Comparison of ENCODE assay signal across 12 cellular contexts in genomic region chr9:98263080-98263479, GRCh38. TPM values are rescaled to one million over a fixed set of nuclear protein-coding genes. Genes with fewer than 3 reads are reported as not detected.
DNase-seq lines count a peak whose midpoint lies in the region; ATAC-seq, FAIRE-seq and TF ChIP-seq lines count a peak whose summit lies in the region.
"Had no signal": no experiment of that assay in that cellular context is flagged by ENCODE, and none has a peak within 500 bp of the region (broad histone marks: within the 10 kb centered on the region; RNA-seq: fewer than 3 reads in every experiment).

No MANE protein-coding gene starts in this region.

- H3K27ac ChIP-seq in mammary epithelial cell (ENCODE audit: insufficient read depth, low read depth, low read length) (no peak overlapping the region), H1 (ENCODE audit: low read depth, low read length) (no peak overlapping the region), mesendoderm (ENCODE audit: low read depth, low read length) (no peak overlapping the region)
- H3K27ac ChIP-seq: BLaER1 treated with 17β-estradiol and CSF1 and Interleukin-3, amounts not matched to agents 10 nM and 100 nM; HL-60; SJCRH30 had no signal

- WGBS in mammary epithelial cell (ENCODE audit: low coverage, missing lambda C conversion rate) = 100% methylated on average over 1 of the region's 1 CpG
- 83% methylated on average over 1 of the region's 1 CpG; no CpG with 5 or more reads in 1 of the 2 experiments for WGBS in H1 (ENCODE audit: extremely low coverage in 1 of 2, insufficient coverage in 1 of 2, insufficient read length in 1 of 2, insufficient replicate concordance in 2 of 2, low coverage in 1 of 2, low lambda C conversion rate in 2 of 2, missing lambda C conversion rate in 1 of 2), 2 experiments
- WGBS in mesendoderm (ENCODE audit: extremely low coverage, insufficient coverage, low lambda C conversion rate) = no CpG with 5 or more reads among the region's 1 CpG

- CTCF ChIA-PET in mammary epithelial cell (lab: Charles Lee; ENCODE audit: low non-redundant PET) = no interaction called here
- CTCF ChIA-PET in MCF 10A (lab: Yijun Ruan, JAX) = interaction anchor here (0.6 to 2.8 kb wide), 23 partner anchors 8 to 1559 kb away, joined by 3 to 29 read pairs (median 4); partner anchors contain the start of genes CORO2A, NR4A3 and TRMO
- CTCF ChIA-PET in H1 (lab: Charles Lee; ENCODE audit: partially characterized antibody) = interaction anchor here (0.7 to 3.0 kb wide), 27 partner anchors 8 to 513 kb away, joined by 3 to 20 read pairs (median 5); partner anchors contain the start of genes TBC1D2 and TRIM14

- H3K4me2 ChIP-seq in mammary epithelial cell (ENCODE audit: insufficient read depth, low read depth, low read length) (no peak overlapping the region), H1 (ENCODE audit: insufficient read depth in 1 of 2, low read depth in 2 of 2, low read length in 2 of 2) (no peak overlapping the region), mesendoderm (ENCODE audit: low read length) (no peak overlapping the region)
- H3K4me2 ChIP-seq: BLaER1 treated with 17β-estradiol and CSF1 and Interleukin-3, amounts not matched to agents 10 nM and 100 nM had no signal

- H3K79me1 ChIP-seq in H1 (ENCODE audit: low read depth, low read length) = no peaks in the 10 kb centered on the region
- no peaks in the 10 kb centered on the region for H3K79me1 ChIP-seq in mesendoderm (ENCODE audit: low read length)

- no peak overlapping the region for H2AFZ ChIP-seq in mammary epithelial cell (ENCODE audit: low read depth, low read length)
- no peak overlapping the region for H2AFZ ChIP-seq in H1 (ENCODE audit: low read length)

- no peak overlapping the region for H3K14ac ChIP-seq in H1 (ENCODE audit: insufficient read length)

- dilution Hi-C loops in mammary epithelial cell (cut with HindIII; ENCODE audit: low sequenced_read_pairs) = loop anchor here (5.0 kb wide), 1 partner anchor 96 kb away; no protein-coding TSS in a partner anchor

- no peak for ATAC-seq in naive thymus-derived CD8-positive, alpha-beta T cell

- no peak for TF ChIP-seq EP300 in H1 (IDR thresholded peaks at IDR 0.05; ENCODE audit: borderline replicate concordance in 1 of 2, low read depth in 2 of 2, low read length in 2 of 2)

- no peak for TF ChIP-seq RAD21 in H1 (IDR thresholded peaks at IDR 0.05 in 1 of 2, conservative IDR thresholded peaks at IDR 0.05 in 1 of 2; ENCODE audit: low read depth in 2 of 2, low read length in 2 of 2)

- H4K5ac ChIP-seq in H1 (ENCODE audit: insufficient read length, low read depth, low read length) (no peak overlapping the region), mesendoderm (ENCODE audit: low read length) (no peak overlapping the region)

- no peaks in the 10 kb centered on the region for H4K20me1 ChIP-seq in mammary epithelial cell (ENCODE audit: insufficient read depth, low read length)
- H4K20me1 ChIP-seq in H1 (replicated peaks in 1 of 2; ENCODE audit: control insufficient read depth in 1 of 2, insufficient read depth in 2 of 2, low read length in 2 of 2) = no peaks in the 10 kb centered on the region
- H4K20me1 ChIP-seq: BLaER1 treated with 17β-estradiol and CSF1 and Interleukin-3, amounts not matched to agents 10 nM and 100 nM had no signal

- H2BK15ac ChIP-seq in H1 (ENCODE audit: low read length) (no peak overlapping the region), mesendoderm (replicated peaks; ENCODE audit: low read depth) (peak overlapping the region; percentile 64)

- H3K4me1 Mint-ChIP-seq in MCF 10A (ENCODE audit: insufficient read depth, unreplicated experiment) = peaks cover 12% of the 10 kb centered on the region
- H3K4me1 Mint-ChIP-seq in naive thymus-derived CD8-positive, alpha-beta T cell = peaks cover 0 to 2% (median under 1%) of the 10 kb centered on the region in 4 donors

- H2AK5ac ChIP-seq in H1 (ENCODE audit: low read depth, low read length) = no peak overlapping the region
- H2AK5ac ChIP-seq in mesendoderm (ENCODE audit: low read length) = no peak overlapping the region

- H3K36me3 ChIP-seq in mammary epithelial cell (ENCODE audit: insufficient read depth, low read length) (no peaks in the 10 kb centered on the region), H1 (ENCODE audit: control insufficient read depth in 2 of 4, insufficient read depth in 4 of 4, low read length in 3 of 4) (no peaks in the 10 kb centered on the region), mesendoderm (ENCODE audit: control insufficient read depth, insufficient read depth, low read length) (no peaks in the 10 kb centered on the region)
- H3K36me3 ChIP-seq: BLaER1 treated with 17β-estradiol and CSF1 and Interleukin-3, amounts not matched to agents 10 nM and 100 nM; SJCRH30 had no signal

- H3K27ac Mint-ChIP-seq in MCF 10A (ENCODE audit: low read depth, unreplicated experiment) = no peak overlapping the region
- H3K27ac Mint-ChIP-seq in naive thymus-derived CD8-positive, alpha-beta T cell = no peak overlapping the region
- H3K27ac Mint-ChIP-seq: CD4-positive, alpha-beta T cell had no signal

- H3K56ac ChIP-seq in H1 (replicated peaks; ENCODE audit: insufficient read length, low read depth, low read length) (no peak overlapping the region), mesendoderm (ENCODE audit: low read length) (peak overlapping the region; percentile 65)

- no peaks in the 10 kb centered on the region for H3K9me3 ChIP-seq in mammary epithelial cell (replicated peaks; ENCODE audit: insufficient read depth, low read length)
- H3K9me3 ChIP-seq in H1 (ENCODE audit: insufficient read depth in 2 of 2, low read depth in 1 of 2, low read length in 1 of 2) = no peaks in the 10 kb centered on the region
- H3K9me3 ChIP-seq: BLaER1 treated with 17β-estradiol and CSF1 and Interleukin-3, amounts not matched to agents 10 nM and 100 nM; SJCRH30 had no signal

- no peaks in the 10 kb centered on the region for H3K36me3 Mint-ChIP-seq in MCF 10A (ENCODE audit: insufficient read depth, unreplicated experiment)
- no peaks in the 10 kb centered on the region for H3K36me3 Mint-ChIP-seq in naive thymus-derived CD8-positive, alpha-beta T cell

- intact Hi-C loops in mammary epithelial cell (cut with micrococcal nuclease) (loop anchor here (1.0 kb wide), 5 partner anchors 58 to 340 kb away; partner anchors contain the start of gene TRIM14), MCF 10A (cut with micrococcal nuclease) (loop anchor here (1.0 to 2.0 kb wide), 5 partner anchors 58 to 340 kb away; partner anchors contain the start of gene CORO2A)

- H3K27me3 Mint-ChIP-seq in MCF 10A (ENCODE audit: insufficient read depth, unreplicated experiment) = no peaks in the 10 kb centered on the region
- H3K27me3 Mint-ChIP-seq in naive thymus-derived CD8-positive, alpha-beta T cell = peaks cover 2 to 13% (median 2%) of the 10 kb centered on the region in 5 donors

- no peak overlapping the region for H4K91ac ChIP-seq in H1 (replicated peaks; ENCODE audit: insufficient read length, low read length)

- H3K9me3 Mint-ChIP-seq in MCF 10A (ENCODE audit: unreplicated experiment) = no peaks in the 10 kb centered on the region
- no peaks in the 10 kb centered on the region for H3K9me3 Mint-ChIP-seq in naive thymus-derived CD8-positive, alpha-beta T cell
- H3K9me3 Mint-ChIP-seq: CD4-positive, alpha-beta T cell had no signal

- H3K4ac ChIP-seq in H1 (replicated peaks; ENCODE audit: insufficient read length, low read depth, low read length) (no peak overlapping the region), mesendoderm (ENCODE audit: low read depth, low read length) (peak overlapping the region; percentile 96)

- no peak for DNase-seq in mammary epithelial cell
- DNase-seq in MCF 10A (ENCODE audit: unreplicated experiment) = no peak
- no peak for DNase-seq in H1 (ENCODE audit: low read depth in 1 of 2, low spot score in 2 of 2)
- no peak for DNase-seq in mesendoderm
- DNase-seq in RKO (ENCODE audit: low spot score) = no peak
- no peak for DNase-seq in GOT3 (lab: John Stamatoyannopoulos, UW)
- DNase-seq in naive thymus-derived CD8-positive, alpha-beta T cell = no peak
- DNase-seq: 8988T had no signal

- H3K4me3 ChIP-seq in mammary epithelial cell (replicated peaks in 1 of 3; ENCODE audit: insufficient read depth in 1 of 3, low read depth in 2 of 3, low read length in 3 of 3) (no peak overlapping the region), H1 (ENCODE audit: extremely low read depth in 1 of 4, insufficient read depth in 2 of 4, low read depth in 3 of 4, low read length in 4 of 4) (no peak overlapping the region), mesendoderm (ENCODE audit: low read length) (no peak overlapping the region)
- H3K4me3 ChIP-seq: BLaER1 treated with 17β-estradiol and CSF1 and Interleukin-3, amounts not matched to agents 10 nM and 100 nM; SJCRH30 had no signal

- no peak for TF ChIP-seq POLR2A in H1 (IDR thresholded peaks at IDR 0.05; ENCODE audit: control extremely low read depth in 1 of 2, low read depth in 2 of 2, low read length in 2 of 2)

- TF ChIP-seq CTCF in mammary epithelial cell (conservative IDR thresholded peaks at IDR 0.05 in 1 of 2, IDR thresholded peaks at IDR 0.05 in 1 of 2; ENCODE audit: extremely low read depth in 1 of 2, insufficient read depth in 1 of 2, low read depth in 1 of 2, low read length in 2 of 2) = no peak
- TF ChIP-seq CTCF in MCF 10A (IDR thresholded peaks at IDR 0.05; ENCODE audit: unreplicated experiment) = no peak
- TF ChIP-seq CTCF in H1 (IDR thresholded peaks at IDR 0.05; ENCODE audit: control extremely low read depth in 1 of 3, insufficient read depth in 1 of 3, low read depth in 1 of 3, low read length in 3 of 3) = no peak

- BruUV-seq in mammary epithelial cell (replicated peaks; lab: Mats Ljungman, UMichigan) = TSS peak; percentile 90
- no TSS peak for BruUV-seq in MCF 10A (replicated peaks; lab: Mats Ljungman, UMichigan)

- H2BK120ac ChIP-seq in H1 (replicated peaks; ENCODE audit: low read depth, low read length) (no peak overlapping the region), mesendoderm (ENCODE audit: low read depth, low read length) (peak overlapping the region; percentile 97)

- POLR2A ChIA-PET in MCF 10A (lab: Yijun Ruan, JAX) = interaction anchor here (1.7 kb wide), 1 partner anchor 8 kb away, joined by 10 read pairs; the partner anchor contains the start of gene TBC1D2
- POLR2A ChIA-PET in H1 (lab: Charles Lee; ENCODE audit: partially characterized antibody) = interaction anchor here (1.0 to 1.7 kb wide), 3 partner anchors 70 to 177 kb away, joined by 3 to 5 read pairs (median 5); partner anchors contain the start of gene CORO2A
- POLR2A ChIA-PET in naive thymus-derived CD8-positive, alpha-beta T cell (lab: Charles Lee) = interaction anchor here (1.3 kb wide), 1 partner anchor 189 kb away, joined by 3 read pairs; no protein-coding TSS in a partner anchor

- H3K9ac ChIP-seq in mammary epithelial cell (ENCODE audit: insufficient read depth, low read length) (no peak overlapping the region), H1 (replicated peaks in 1 of 4; ENCODE audit: extremely low read depth in 1 of 4, low read depth in 3 of 4, low read length in 3 of 4) (no peak overlapping the region), mesendoderm (ENCODE audit: low read length) (peak overlapping the region; percentile 40)
- H3K9ac ChIP-seq: BLaER1 treated with 17β-estradiol and CSF1 and Interleukin-3, amounts not matched to agents 10 nM and 100 nM had no signal

- H2BK12ac ChIP-seq in H1 (ENCODE audit: low read depth, low read length) = 0 out of 2 replicates have a peak overlapping the region, but pooled peaks have one; percentile 55

- FAIRE-seq in H1 (lab: Jason Lieb, UNC) = no peak

- no peaks in the 10 kb centered on the region for H3K4me1 ChIP-seq in mammary epithelial cell (ENCODE audit: insufficient read depth, low read length)
- H3K4me1 ChIP-seq in H1 (replicated peaks in 1 of 4; ENCODE audit: control insufficient read depth in 3 of 4, insufficient read depth in 4 of 4, low read length in 3 of 4) = peaks cover 0 to 3% (median 0%) of the 10 kb centered on the region in 4 experiments; a peak in 1 of 7 replicates
- H3K4me1 ChIP-seq in mesendoderm (ENCODE audit: control insufficient read depth, low read depth, low read length) = peaks cover 4% of the 10 kb centered on the region
- H3K4me1 ChIP-seq: BLaER1 treated with 17β-estradiol and CSF1 and Interleukin-3, amounts not matched to agents 10 nM and 100 nM had no signal

- in situ Hi-C loops in mammary epithelial cell (cut with MboI; ENCODE audit: low sequenced_read_pairs in 2 of 2) = loop anchor here in 1 of 2 donors (25.0 kb wide), 2 partner anchors 101 to 351 kb away; partner anchors contain the start of gene TRMO

- H2BK5ac ChIP-seq in H1 (ENCODE audit: low read depth, low read length) = no peak overlapping the region
- H2BK5ac ChIP-seq in mesendoderm (ENCODE audit: low read length) = peak overlapping the region; percentile 8

- H3K23ac ChIP-seq in H1 (ENCODE audit: insufficient read length) (no peak overlapping the region), mesendoderm (ENCODE audit: low read length) (no peak overlapping the region)

- no peak overlapping the region for H3K4me3 Mint-ChIP-seq in MCF 10A (ENCODE audit: unreplicated experiment)
- no peak overlapping the region for H3K4me3 Mint-ChIP-seq in naive thymus-derived CD8-positive, alpha-beta T cell
- H3K4me3 Mint-ChIP-seq: CD4-positive, alpha-beta T cell had no signal

- H3K23me2 ChIP-seq in H1 (ENCODE audit: low read depth, low read length) = no peaks in the 10 kb centered on the region; the same call in 1 of the 2 replicates

- H3K27me3 ChIP-seq in mammary epithelial cell (ENCODE audit: insufficient read depth, low read length) (peaks cover 2% of the 10 kb centered on the region), H1 (replicated peaks in 1 of 4; ENCODE audit: control insufficient read depth in 3 of 4, extremely low read depth in 1 of 4, insufficient read depth in 3 of 4, low read length in 3 of 4) (no peaks in the 10 kb centered on the region), mesendoderm (ENCODE audit: insufficient read depth, low read length, poor library complexity) (no peaks in the 10 kb centered on the region)
- H3K27me3 ChIP-seq: BLaER1 treated with 17β-estradiol and CSF1 and Interleukin-3, amounts not matched to agents 10 nM and 100 nM; SJCRH30 had no signal

- H4K8ac ChIP-seq in H1 (ENCODE audit: extremely low read depth, insufficient read depth, low read length) (no peak overlapping the region), mesendoderm (ENCODE audit: low read depth, low read length) (peak overlapping the region; percentile 30)

- H2BK20ac ChIP-seq in H1 (ENCODE audit: low read length) = no peak overlapping the region

- H3K79me2 ChIP-seq in mammary epithelial cell (ENCODE audit: insufficient read depth, low read length) (no peaks in the 10 kb centered on the region), H1 (ENCODE audit: control insufficient read depth in 1 of 2, insufficient read depth in 2 of 2, low read length in 2 of 2) (no peaks in the 10 kb centered on the region), mesendoderm (ENCODE audit: control insufficient read depth, insufficient read depth, low read length) (no peaks in the 10 kb centered on the region)

- H3K18ac ChIP-seq in H1 (ENCODE audit: extremely low read depth, low read length) (no peak overlapping the region), mesendoderm (ENCODE audit: low read length) (peak overlapping the region; percentile 88)

RNA-seq across cellular contexts. Expression of gene TBC1D2, which starts 7.6 kb away (rescaled TPM):
- total RNA-seq in mammary epithelial cell (10 to 100 TPM; 86.7 to 98.2 TPM), MCF 10A (2022) (58.4 and 62.7 TPM in 2 replicates)
- polyA plus RNA-seq in mammary epithelial cell (73.1 TPM), H1 (2011; rRNA removed) (7.4 and 10.9 TPM in 2 replicates)
- 68.2 TPM for polyA minus RNA-seq in mammary epithelial cell
- 7.4 and 8.0 TPM in 2 replicates for total RNA-seq in H1 (2021; fragmentation: NEBNext Ultra II Directional; extraction: Animal tissue kit (Norgen Biotek cat#: 25700))
- polyA plus RNA-seq in H1 (2011; cell fraction: cytosol; rRNA removed) = 7.7 TPM
- 15.0 TPM for polyA plus RNA-seq in H1 (2011; cell fraction: nucleus; rRNA removed)
- 4.2 to 6.0 TPM (median 4.9 TPM) in 4 replicates for polyA plus RNA-seq in H1 (2012, experiment 1 of 2)
- polyA plus RNA-seq in H1 (2012, experiment 2 of 2) = 4.4 TPM
- 7.4 TPM for polyA plus RNA-seq in H1 (2013, experiment 1 of 2)
- polyA plus RNA-seq in H1 (2013, experiment 2 of 2) = 6.9 TPM
- polyA minus RNA-seq in H1 (2011; rRNA and poly(A)+ RNA removed) = 7.0 and 7.4 TPM in 2 replicates
- polyA minus RNA-seq in H1 (2011; cell fraction: cytosol; rRNA and poly(A)+ RNA removed) = 4.3 TPM
- polyA minus RNA-seq in H1 (2011; cell fraction: nucleus; rRNA and poly(A)+ RNA removed) = 8.0 TPM
- 16.0 TPM for polyA plus RNA-seq in mesendoderm (2013, experiment 1 of 2)
- 16.2 TPM for polyA plus RNA-seq in mesendoderm (2013, experiment 2 of 2)
- 1 to 10 TPM; 6.3 to 6.9 TPM for total RNA-seq in naive thymus-derived CD8-positive, alpha-beta T cell
- polyA plus RNA-seq in naive thymus-derived CD8-positive, alpha-beta T cell = 1 to 10 TPM; 2.0 to 5.9 (median 2.8) TPM
